8 cellular contexts compared by ENCODE assay signal in genomic region chr2:241355983-241356870, GRCh38. TPM values are rescaled to one million over a fixed set of nuclear protein-coding genes. Genes with fewer than 3 reads are reported as not detected.
A peak's percentile ranks its signal among the peaks of the same experiment; 100 is the strongest.
DNase-seq lines count a peak whose midpoint lies in the region; ATAC-seq and TF ChIP-seq lines count a peak whose summit lies in the region.

A gene with protein sequence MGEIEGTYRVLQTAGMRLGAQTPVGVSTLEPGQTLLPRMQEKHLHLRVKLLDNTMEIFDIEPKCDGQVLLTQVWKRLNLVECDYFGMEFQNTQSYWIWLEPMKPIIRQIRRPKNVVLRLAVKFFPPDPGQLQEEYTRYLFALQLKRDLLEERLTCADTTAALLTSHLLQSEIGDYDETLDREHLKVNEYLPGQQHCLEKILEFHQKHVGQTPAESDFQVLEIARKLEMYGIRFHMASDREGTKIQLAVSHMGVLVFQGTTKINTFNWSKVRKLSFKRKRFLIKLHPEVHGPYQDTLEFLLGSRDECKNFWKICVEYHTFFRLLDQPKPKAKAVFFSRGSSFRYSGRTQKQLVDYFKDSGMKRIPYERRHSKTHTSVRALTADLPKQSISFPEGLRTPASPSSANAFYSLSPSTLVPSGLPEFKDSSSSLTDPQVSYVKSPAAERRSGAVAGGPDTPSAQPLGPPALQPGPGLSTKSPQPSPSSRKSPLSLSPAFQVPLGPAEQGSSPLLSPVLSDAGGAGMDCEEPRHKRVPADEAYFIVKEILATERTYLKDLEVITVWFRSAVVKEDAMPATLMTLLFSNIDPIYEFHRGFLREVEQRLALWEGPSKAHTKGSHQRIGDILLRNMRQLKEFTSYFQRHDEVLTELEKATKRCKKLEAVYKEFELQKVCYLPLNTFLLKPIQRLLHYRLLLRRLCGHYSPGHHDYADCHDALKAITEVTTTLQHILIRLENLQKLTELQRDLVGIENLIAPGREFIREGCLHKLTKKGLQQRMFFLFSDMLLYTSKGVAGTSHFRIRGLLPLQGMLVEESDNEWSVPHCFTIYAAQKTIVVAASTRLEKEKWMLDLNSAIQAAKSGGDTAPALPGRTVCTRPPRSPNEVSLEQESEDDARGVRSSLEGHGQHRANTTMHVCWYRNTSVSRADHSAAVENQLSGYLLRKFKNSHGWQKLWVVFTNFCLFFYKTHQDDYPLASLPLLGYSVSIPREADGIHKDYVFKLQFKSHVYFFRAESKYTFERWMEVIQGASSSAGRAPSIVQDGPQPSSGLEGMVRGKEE (plus strand): TSS chr2:241356285. CDS start chr2:241373108, 16,823 bp downstream.

- H3K4me1 Mint-ChIP-seq in activated CD4-positive, alpha-beta T cell treated with anti-CD3 and anti-CD28 coated beads, Interleukin-2, amount 10 ng/mL, durations not matched to agents 24 days and 14 days = peaks cover 33% of the 10 kb centered on the region

- intact Hi-C loops in activated CD4-positive, alpha-beta T cell treated with anti-CD3 and anti-CD28 coated beads, Interleukin-2, amount 10 ng/mL, durations not matched to agents 24 days and 14 days (cut with micrococcal nuclease) = loop anchor here (1.0 to 5.0 kb wide), 8 partner anchors 41 to 523 kb away; partner anchors contain the start of genes DTYMK, HDLBP, PPP1R7 and SEPTIN2
- intact Hi-C loops in colonic mucosa (cut with DNase I) = no loop called here

- no peak for TF ChIP-seq CTCF in colonic mucosa (IDR thresholded peaks at IDR 0.05)

- peaks cover 36 to 41% (median 40%) of the 10 kb centered on the region in 11 experiments for H3K36me3 ChIP-seq in BLaER1 treated with 17β-estradiol and CSF1 and Interleukin-3, amounts not matched to agents 10 nM and 100 nM
- H3K36me3 ChIP-seq in colonic mucosa = no peaks in the 10 kb centered on the region

- H3K9me3 ChIP-seq in BLaER1 treated with 17β-estradiol and CSF1 and Interleukin-3, amounts not matched to agents 10 nM and 100 nM (replicated peaks in 1 of 11) = no peaks in the 10 kb centered on the region
- no peaks in the 10 kb centered on the region for H3K9me3 ChIP-seq in colonic mucosa

- peak within 1 kb of the TSS; percentile 80 to 95 (median 91) for H3K4me3 ChIP-seq in BLaER1 treated with 17β-estradiol and CSF1 and Interleukin-3, amounts not matched to agents 10 nM and 100 nM
- peak within 1 kb of the TSS; percentile 92 for H3K4me3 ChIP-seq in colonic mucosa

- peak within 1 kb of the TSS; percentile 76 for H3K27ac Mint-ChIP-seq in activated CD4-positive, alpha-beta T cell treated with anti-CD3 and anti-CD28 coated beads, Interleukin-2, amount 10 ng/mL, durations not matched to agents 24 days and 14 days

- peak within 1 kb of the TSS; percentile 79 for H3K4me3 Mint-ChIP-seq in activated CD4-positive, alpha-beta T cell treated with anti-CD3 and anti-CD28 coated beads, Interleukin-2, amount 10 ng/mL, durations not matched to agents 24 days and 14 days

- H3K9me3 Mint-ChIP-seq in activated CD4-positive, alpha-beta T cell treated with anti-CD3 and anti-CD28 coated beads, Interleukin-2, amount 10 ng/mL, durations not matched to agents 24 days and 14 days = no peaks in the 10 kb centered on the region

- peak within 1 kb of the TSS; percentile 88 to 99 (median 95) for H3K4me2 ChIP-seq in BLaER1 treated with 17β-estradiol and CSF1 and Interleukin-3, amounts not matched to agents 10 nM and 100 nM

- H3K9ac ChIP-seq in BLaER1 treated with 17β-estradiol and CSF1 and Interleukin-3, amounts not matched to agents 10 nM and 100 nM = peak within 1 kb of the TSS; percentile 90 to 96 (median 93)
- peak within 1 kb of the TSS; percentile 80 to 97 for H3K9ac ChIP-seq in colonic mucosa (ENCODE audit: low read depth in 2 of 2, low read length in 2 of 2)

- H3K27me3 Mint-ChIP-seq in activated CD4-positive, alpha-beta T cell treated with anti-CD3 and anti-CD28 coated beads, Interleukin-2, amount 10 ng/mL, durations not matched to agents 24 days and 14 days = no peaks in the 10 kb centered on the region

- H4K20me1 ChIP-seq in BLaER1 treated with 17β-estradiol and CSF1 and Interleukin-3, amounts not matched to agents 10 nM and 100 nM = peaks cover 42 to 88% (median 67%) of the 10 kb centered on the region in 11 experiments; a peak in 21 of 22 replicates

- H3K27me3 ChIP-seq in BLaER1 treated with 17β-estradiol and CSF1 and Interleukin-3, amounts not matched to agents 10 nM and 100 nM = no peaks in the 10 kb centered on the region
- H3K27me3 ChIP-seq in colonic mucosa (no peaks in the 10 kb centered on the region), layer of hippocampus (ENCODE audit: control insufficient read depth, insufficient read depth, low read length) (no peaks in the 10 kb centered on the region)

- H3K36me3 Mint-ChIP-seq in activated CD4-positive, alpha-beta T cell treated with anti-CD3 and anti-CD28 coated beads, Interleukin-2, amount 10 ng/mL, durations not matched to agents 24 days and 14 days (ENCODE audit: low read depth) = peaks cover 25% of the 10 kb centered on the region

- peaks cover 26 to 43% (median 35%) of the 10 kb centered on the region in 10 experiments for H3K4me1 ChIP-seq in BLaER1 treated with 17β-estradiol and CSF1 and Interleukin-3, amounts not matched to agents 10 nM and 100 nM
- H3K4me1 ChIP-seq in colonic mucosa = peaks cover 3% of the 10 kb centered on the region

- peak; percentile 99 for DNase-seq in NCI-H526 treated with DMSO at 0.1 percent for 48 hours (lab: John Stamatoyannopoulos, UW)
- peak; percentile 98 for DNase-seq in activated CD4-positive, alpha-beta T cell treated with anti-CD3 and anti-CD28 coated beads, Interleukin-2, amount 10 ng/mL, durations not matched to agents 24 days and 14 days
- DNase-seq in colonic mucosa = peak; percentile 100
- peak; percentile 91 to 97 (median 95) for DNase-seq in stimulated activated CD4-positive, alpha-beta T cell treated with anti-CD3 and anti-CD28 coated beads, Interleukin-1b, Interleukin-23, amount 100 ng/mL, for 24 hours (ENCODE audit: low read depth in 4 of 4, low spot score in 1 of 4)

- ATAC-seq in GM19351 (IDR thresholded peaks at IDR 0.05; ENCODE audit: unreplicated experiment) = peak; percentile 81
- peak; percentile 79 for ATAC-seq in HG03520 (IDR thresholded peaks at IDR 0.05; ENCODE audit: unreplicated experiment)

- H3K27ac ChIP-seq in BLaER1 treated with 17β-estradiol and CSF1 and Interleukin-3, amounts not matched to agents 10 nM and 100 nM = peak within 1 kb of the TSS; percentile 81 to 91 (median 87)
- H3K27ac ChIP-seq in colonic mucosa = peak within 1 kb of the TSS; percentile 90
- peak within 1 kb of the TSS; percentile 70 for H3K27ac ChIP-seq in layer of hippocampus (ENCODE audit: low read depth, low read length)

RNA-seq across cellular contexts. Expression of the gene that starts here (rescaled TPM):
- total RNA-seq in activated CD4-positive, alpha-beta T cell treated with anti-CD3 and anti-CD28 coated beads, Interleukin-2, amount 10 ng/mL, durations not matched to agents 24 days and 14 days = 36.5 and 43.1 TPM in 2 replicates
- total RNA-seq in colonic mucosa = 100 to 1,000 TPM; 107 to 122 TPM

Comparison
In these comparisons a context has a peak if more than half of its experiments do, and no peak if none do; other contexts are left out.
1. Peak in every context shown above with its lines: DNase-seq, ATAC-seq, H3K4me3 ChIP-seq and H3K27ac ChIP-seq.